Comparison of ENCODE assay signal across 20 cellular contexts in the genomic region with DNA sequence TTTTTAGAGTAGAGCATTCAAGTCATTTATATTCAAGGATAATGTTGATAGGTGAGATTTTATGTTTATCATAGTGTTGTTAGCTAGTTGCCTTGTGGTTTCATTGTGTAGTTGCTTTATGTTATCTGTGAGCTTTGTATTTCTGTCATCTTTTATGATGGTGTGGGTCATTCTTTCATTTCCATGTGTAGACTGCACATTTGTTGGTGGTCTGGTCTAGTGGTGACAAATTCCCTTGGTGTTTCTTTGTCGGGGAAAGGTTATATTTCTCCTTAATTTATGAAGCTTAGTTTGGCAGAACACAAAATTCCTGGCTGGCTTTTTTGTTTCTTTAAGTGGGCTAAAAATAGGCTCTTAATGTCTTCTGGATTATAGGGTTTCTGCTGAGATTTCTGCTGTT.
"Had no signal": no experiment of that assay in that cellular context is flagged by ENCODE, and none has a peak within 500 bp of the region (broad histone marks: within the 10 kb centered on the region; RNA-seq: fewer than 3 reads in every experiment).

No MANE protein-coding gene starts in this region.

- H2AFZ ChIP-seq: neural progenitor cell had no signal

- H3K27ac ChIP-seq: brain microvascular endothelial cell, heart right ventricle, lower lobe of right lung, neural progenitor cell, thyroid gland, upper lobe of right lung had no signal

- H3K4me3 ChIP-seq: heart right ventricle, lower lobe of right lung, neural progenitor cell, thyroid gland, upper lobe of right lung had no signal

- H3K4me1 ChIP-seq: heart right ventricle, lower lobe of right lung, neural progenitor cell, thyroid gland, upper lobe of right lung had no signal

- H3K4me2 ChIP-seq: neural progenitor cell had no signal

- H3K36me3 ChIP-seq: brain microvascular endothelial cell, heart right ventricle, lower lobe of right lung, neural progenitor cell, thyroid gland, upper lobe of right lung had no signal

- H3K9ac ChIP-seq: neural progenitor cell had no signal

- H3K9me3 ChIP-seq: lower lobe of right lung, thyroid gland, upper lobe of right lung had no signal

- H3K27me3 ChIP-seq: brain microvascular endothelial cell, heart right ventricle, neural progenitor cell, thyroid gland, upper lobe of right lung had no signal

- ATAC-seq: effector memory CD8-positive, alpha-beta T cell; esophagus mucosa; heart right ventricle; left lobe of liver; lower lobe of right lung; naive thymus-derived CD8-positive, alpha-beta T cell; upper lobe of right lung; WTC11 had no signal

- DNase-seq: activated gamma-delta T cell treated with Interleukin-2 at 50 U/mL for 16 hours; activated T-cell treated with anti-CD3 and anti-CD28 coated beads, Interleukin-2, amount 50 U/mL, for 1 hour; aorta; brain microvascular endothelial cell; caudate nucleus; effector memory CD8-positive, alpha-beta T cell; heart right ventricle; kidney; lower lobe of right lung; naive thymus-derived CD8-positive, alpha-beta T cell; retina; stimulated activated CD4-positive, alpha-beta T cell treated with anti-CD3 and anti-CD28 coated beads, Interleukin-4, amount 100 ng/mL, for 24 hours; substantia nigra; T-helper 1 cell; thyroid gland; upper lobe of right lung had no signal
